1 cellular context compared by ENCODE assay signal in the genomic region with DNA sequence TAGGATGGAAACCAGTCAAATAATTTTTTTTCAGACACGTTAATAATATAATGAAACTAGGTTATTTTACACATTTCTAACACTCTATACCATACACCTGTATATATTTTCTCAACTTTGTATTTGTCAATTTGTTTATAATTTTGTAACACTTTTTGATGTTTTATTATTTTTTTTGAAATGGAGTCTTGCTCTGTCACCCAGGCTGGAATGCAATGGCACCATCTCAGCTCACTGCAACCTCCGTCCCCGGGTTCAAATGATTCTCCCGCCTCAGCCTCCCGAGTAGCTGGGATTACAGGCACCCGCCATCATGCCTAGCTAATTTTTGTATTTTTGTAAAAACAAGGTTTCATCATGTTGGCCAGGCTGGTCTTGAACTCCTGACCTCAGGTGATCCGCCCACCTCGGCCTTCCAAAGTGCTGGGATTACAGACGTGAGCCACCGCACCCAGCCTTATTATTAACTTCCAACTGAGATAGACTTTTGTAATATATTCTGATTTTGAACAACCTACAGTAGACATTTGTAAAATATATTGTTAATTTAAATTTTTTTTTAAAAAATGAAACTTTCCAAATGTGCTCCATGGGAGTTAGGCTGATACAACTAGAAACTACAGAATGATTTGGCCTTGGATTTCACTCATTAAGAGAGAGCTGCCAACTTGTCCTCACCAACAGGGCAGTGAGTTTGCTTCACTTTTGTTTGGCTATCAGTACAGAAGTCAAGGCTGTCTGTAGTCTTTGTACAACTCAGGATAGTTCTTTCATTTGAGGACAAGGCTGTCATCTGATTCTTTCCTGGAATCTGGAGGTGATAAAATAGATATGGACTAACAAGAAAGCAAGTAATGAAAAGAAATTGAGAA.
TF ChIP-seq lines count a peak whose summit lies in the region.

No MANE protein-coding gene starts in this region.

TF ChIP-seq in HepG2, 621 proteins besides CTCF, POLR2A, EP300 and RAD21 (continued from another document and continues in another):
- TF ChIP-seq, protein P1, sequence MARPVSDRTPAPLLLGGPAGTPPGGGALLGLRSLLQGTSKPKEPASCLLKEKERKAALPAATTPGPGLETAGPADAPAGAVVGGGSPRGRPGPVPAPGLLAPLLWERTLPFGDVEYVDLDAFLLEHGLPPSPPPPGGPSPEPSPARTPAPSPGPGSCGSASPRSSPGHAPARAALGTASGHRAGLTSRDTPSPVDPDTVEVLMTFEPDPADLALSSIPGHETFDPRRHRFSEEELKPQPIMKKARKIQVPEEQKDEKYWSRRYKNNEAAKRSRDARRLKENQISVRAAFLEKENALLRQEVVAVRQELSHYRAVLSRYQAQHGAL (CRISPR knock-in tag; IDR thresholded peaks at IDR 0.05; ENCODE audit: not compliant biosample characterization): no peak
- TF ChIP-seq HMGXB3 (CRISPR knock-in tag; IDR thresholded peaks at IDR 0.05; ENCODE audit: borderline replicate concordance) (no peak), PAXIP1 (CRISPR knock-in tag; conservative IDR thresholded peaks at IDR 0.05) (peak; percentile 86), GLI4 (CRISPR knock-in tag; IDR thresholded peaks at IDR 0.05; ENCODE audit: borderline replicate concordance) (no peak), MTF2 (CRISPR knock-in tag; IDR thresholded peaks at IDR 0.05; ENCODE audit: borderline replicate concordance) (no peak), ELF1 (CRISPR knock-in tag; IDR thresholded peaks at IDR 0.05) (no peak), NFE2 (CRISPR knock-in tag; IDR thresholded peaks at IDR 0.05) (no peak), ZBTB7A (CRISPR knock-in tag; IDR thresholded peaks at IDR 0.05) (no peak), ETV6 (CRISPR knock-in tag; conservative IDR thresholded peaks at IDR 0.05) (no peak), SOX6 (IDR thresholded peaks at IDR 0.05) (no peak), SOX6 (CRISPR knock-in tag; IDR thresholded peaks at IDR 0.05) (peak; percentile 86), ZNF713 (CRISPR knock-in tag; IDR thresholded peaks at IDR 0.05) (no peak), MBNL3 (CRISPR knock-in tag; conservative IDR thresholded peaks at IDR 0.05) (no peak), RARA (CRISPR knock-in tag; IDR thresholded peaks at IDR 0.05) (peak; percentile 78), ZNF556 (CRISPR knock-in tag; IDR thresholded peaks at IDR 0.05; ENCODE audit: borderline replicate concordance) (no peak; the same call in 1 of the 2 replicates), ZNF20 (CRISPR knock-in tag; IDR thresholded peaks at IDR 0.05) (no peak), ZBTB42 (CRISPR knock-in tag; IDR thresholded peaks at IDR 0.05) (no peak), ZSCAN9 (CRISPR knock-in tag; IDR thresholded peaks at IDR 0.05; ENCODE audit: borderline replicate concordance) (no peak), TEAD2 (CRISPR knock-in tag; IDR thresholded peaks at IDR 0.05) (no peak), ZNF770 (CRISPR knock-in tag; IDR thresholded peaks at IDR 0.05) (no peak), ZFP37 (CRISPR knock-in tag; IDR thresholded peaks at IDR 0.05; ENCODE audit: borderline replicate concordance) (no peak), HDAC6 (IDR thresholded peaks at IDR 0.05; ENCODE audit: low read depth, low read length) (no peak)
- TF ChIP-seq, protein P2, sequence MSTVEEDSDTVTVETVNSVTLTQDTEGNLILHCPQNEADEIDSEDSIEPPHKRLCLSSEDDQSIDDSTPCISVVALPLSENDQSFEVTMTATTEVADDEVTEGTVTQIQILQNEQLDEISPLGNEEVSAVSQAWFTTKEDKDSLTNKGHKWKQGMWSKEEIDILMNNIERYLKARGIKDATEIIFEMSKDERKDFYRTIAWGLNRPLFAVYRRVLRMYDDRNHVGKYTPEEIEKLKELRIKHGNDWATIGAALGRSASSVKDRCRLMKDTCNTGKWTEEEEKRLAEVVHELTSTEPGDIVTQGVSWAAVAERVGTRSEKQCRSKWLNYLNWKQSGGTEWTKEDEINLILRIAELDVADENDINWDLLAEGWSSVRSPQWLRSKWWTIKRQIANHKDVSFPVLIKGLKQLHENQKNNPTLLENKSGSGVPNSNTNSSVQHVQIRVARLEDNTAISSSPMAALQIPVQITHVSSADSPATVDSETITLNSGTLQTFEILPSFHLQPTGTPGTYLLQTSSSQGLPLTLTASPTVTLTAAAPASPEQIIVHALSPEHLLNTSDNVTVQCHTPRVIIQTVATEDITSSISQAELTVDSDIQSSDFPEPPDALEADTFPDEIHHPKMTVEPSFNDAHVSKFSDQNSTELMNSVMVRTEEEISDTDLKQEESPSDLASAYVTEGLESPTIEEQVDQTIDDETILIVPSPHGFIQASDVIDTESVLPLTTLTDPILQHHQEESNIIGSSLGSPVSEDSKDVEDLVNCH (CRISPR knock-in tag; IDR thresholded peaks at IDR 0.05): no peak
- TF ChIP-seq, protein P3, sequence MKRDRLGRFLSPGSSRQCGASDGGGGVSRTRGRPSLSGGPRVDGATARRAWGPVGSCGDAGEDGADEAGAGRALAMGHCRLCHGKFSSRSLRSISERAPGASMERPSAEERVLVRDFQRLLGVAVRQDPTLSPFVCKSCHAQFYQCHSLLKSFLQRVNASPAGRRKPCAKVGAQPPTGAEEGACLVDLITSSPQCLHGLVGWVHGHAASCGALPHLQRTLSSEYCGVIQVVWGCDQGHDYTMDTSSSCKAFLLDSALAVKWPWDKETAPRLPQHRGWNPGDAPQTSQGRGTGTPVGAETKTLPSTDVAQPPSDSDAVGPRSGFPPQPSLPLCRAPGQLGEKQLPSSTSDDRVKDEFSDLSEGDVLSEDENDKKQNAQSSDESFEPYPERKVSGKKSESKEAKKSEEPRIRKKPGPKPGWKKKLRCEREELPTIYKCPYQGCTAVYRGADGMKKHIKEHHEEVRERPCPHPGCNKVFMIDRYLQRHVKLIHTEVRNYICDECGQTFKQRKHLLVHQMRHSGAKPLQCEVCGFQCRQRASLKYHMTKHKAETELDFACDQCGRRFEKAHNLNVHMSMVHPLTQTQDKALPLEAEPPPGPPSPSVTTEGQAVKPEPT (CRISPR knock-in tag; IDR thresholded peaks at IDR 0.05; ENCODE audit: low read depth): no peak
- TF ChIP-seq, protein P4, sequence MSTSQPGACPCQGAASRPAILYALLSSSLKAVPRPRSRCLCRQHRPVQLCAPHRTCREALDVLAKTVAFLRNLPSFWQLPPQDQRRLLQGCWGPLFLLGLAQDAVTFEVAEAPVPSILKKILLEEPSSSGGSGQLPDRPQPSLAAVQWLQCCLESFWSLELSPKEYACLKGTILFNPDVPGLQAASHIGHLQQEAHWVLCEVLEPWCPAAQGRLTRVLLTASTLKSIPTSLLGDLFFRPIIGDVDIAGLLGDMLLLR (CRISPR knock-in tag; IDR thresholded peaks at IDR 0.05): no peak
- TF ChIP-seq, protein P5, sequence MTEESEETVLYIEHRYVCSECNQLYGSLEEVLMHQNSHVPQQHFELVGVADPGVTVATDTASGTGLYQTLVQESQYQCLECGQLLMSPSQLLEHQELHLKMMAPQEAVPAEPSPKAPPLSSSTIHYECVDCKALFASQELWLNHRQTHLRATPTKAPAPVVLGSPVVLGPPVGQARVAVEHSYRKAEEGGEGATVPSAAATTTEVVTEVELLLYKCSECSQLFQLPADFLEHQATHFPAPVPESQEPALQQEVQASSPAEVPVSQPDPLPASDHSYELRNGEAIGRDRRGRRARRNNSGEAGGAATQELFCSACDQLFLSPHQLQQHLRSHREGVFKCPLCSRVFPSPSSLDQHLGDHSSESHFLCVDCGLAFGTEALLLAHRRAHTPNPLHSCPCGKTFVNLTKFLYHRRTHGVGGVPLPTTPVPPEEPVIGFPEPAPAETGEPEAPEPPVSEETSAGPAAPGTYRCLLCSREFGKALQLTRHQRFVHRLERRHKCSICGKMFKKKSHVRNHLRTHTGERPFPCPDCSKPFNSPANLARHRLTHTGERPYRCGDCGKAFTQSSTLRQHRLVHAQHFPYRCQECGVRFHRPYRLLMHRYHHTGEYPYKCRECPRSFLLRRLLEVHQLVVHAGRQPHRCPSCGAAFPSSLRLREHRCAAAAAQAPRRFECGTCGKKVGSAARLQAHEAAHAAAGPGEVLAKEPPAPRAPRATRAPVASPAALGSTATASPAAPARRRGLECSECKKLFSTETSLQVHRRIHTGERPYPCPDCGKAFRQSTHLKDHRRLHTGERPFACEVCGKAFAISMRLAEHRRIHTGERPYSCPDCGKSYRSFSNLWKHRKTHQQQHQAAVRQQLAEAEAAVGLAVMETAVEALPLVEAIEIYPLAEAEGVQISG (CRISPR knock-in tag; IDR thresholded peaks at IDR 0.05): peak; percentile 42; the same call in 1 of the 2 replicates
